In genomic region chr10:61882621-61883375, GRCh38 we compare ENCODE assay signal across 10 cellular contexts. TPM values are rescaled to one million over a fixed set of nuclear protein-coding genes. Genes with fewer than 3 reads are reported as not detected.
DNase-seq lines count a peak whose midpoint lies in the region; ATAC-seq lines count a peak whose summit lies in the region.
"Had no signal": no experiment of that assay in that cellular context is flagged by ENCODE, and none has a peak within 500 bp of the region (broad histone marks: within the 10 kb centered on the region; RNA-seq: fewer than 3 reads in every experiment).

No MANE protein-coding gene starts in this region.

- peaks cover 23% of the 10 kb centered on the region for H3K4me1 Mint-ChIP-seq in activated naive CD8-positive, alpha-beta T cell treated with anti-CD3 and anti-CD28 coated beads for 36 hours

- no peaks in the 10 kb centered on the region for H3K27me3 Mint-ChIP-seq in activated naive CD8-positive, alpha-beta T cell treated with anti-CD3 and anti-CD28 coated beads for 36 hours

- peak overlapping the region; percentile 53 for H3K4me3 Mint-ChIP-seq in activated naive CD8-positive, alpha-beta T cell treated with anti-CD3 and anti-CD28 coated beads for 36 hours

- ATAC-seq in GM21526 (IDR thresholded peaks at IDR 0.05; ENCODE audit: low FRiP score, unreplicated experiment), result peak; percentile 54
- no peak for ATAC-seq in HG02840 (IDR thresholded peaks at IDR 0.05; ENCODE audit: low FRiP score, unreplicated experiment)

- H3K36me3 Mint-ChIP-seq in activated naive CD8-positive, alpha-beta T cell treated with anti-CD3 and anti-CD28 coated beads for 36 hours, result peaks cover 8% of the 10 kb centered on the region

- H3K27ac Mint-ChIP-seq in activated naive CD8-positive, alpha-beta T cell treated with anti-CD3 and anti-CD28 coated beads for 36 hours, result peak overlapping the region; percentile 95

- DNase-seq in LHCN-M2 (ENCODE audit: low read depth) (peak; percentile 60), NCI-H2081 treated with DMSO at 0.1 percent for 48 hours (lab: John Stamatoyannopoulos, UW) (no peak), dermis blood vessel endothelial cell (no peak), HuH-7 (ENCODE audit: low spot score) (no peak)
- DNase-seq in activated naive CD8-positive, alpha-beta T cell treated with anti-CD3 and anti-CD28 coated beads for 36 hours, result peak; percentile 72
- DNase-seq in stimulated activated CD4-positive, alpha-beta T cell treated with anti-CD3 and anti-CD28 coated beads, Interleukin-4, amount 100 ng/mL, for 1 hour, result peak; percentile 65
- DNase-seq: NCI-H2029, SHP77 treated with DMSO at 0.1 percent for 48 hours had no signal

- H3K9me3 Mint-ChIP-seq in activated naive CD8-positive, alpha-beta T cell treated with anti-CD3 and anti-CD28 coated beads for 36 hours, result peaks cover 8% of the 10 kb centered on the region

RNA-seq across cellular contexts. Expression of gene ARID5B, which starts 18.7 kb away (rescaled TPM):
- total RNA-seq in LHCN-M2 (2014; rRNA removed) (11.0 and 17.4 TPM in 2 replicates), dermis blood vessel endothelial cell (14.0 and 16.1 TPM in 2 replicates)
- polyA plus RNA-seq in LHCN-M2 (2012), result 10.1 TPM
- total RNA-seq in activated naive CD8-positive, alpha-beta T cell treated with anti-CD3 and anti-CD28 coated beads for 36 hours, result 10 to 100 TPM; 16.5 to 17.1 TPM

Comparison
In these comparisons a context has a peak if more than half of its experiments do, and no peak if none do; other contexts are left out.
1. DNase-seq: peak in LHCN-M2 (single experiment), activated naive CD8-positive, alpha-beta T cell treated with anti-CD3 and anti-CD28 coated beads for 36 hours (single experiment) and stimulated activated CD4-positive, alpha-beta T cell treated with anti-CD3 and anti-CD28 coated beads, Interleukin-4, amount 100 ng/mL, for 1 hour (single experiment); none in NCI-H2081 treated with DMSO at 0.1 percent for 48 hours (single experiment), dermis blood vessel endothelial cell (single experiment) and HuH-7 (single experiment).